Comparison of ENCODE assay signal across 11 cellular contexts in the genomic region with DNA sequence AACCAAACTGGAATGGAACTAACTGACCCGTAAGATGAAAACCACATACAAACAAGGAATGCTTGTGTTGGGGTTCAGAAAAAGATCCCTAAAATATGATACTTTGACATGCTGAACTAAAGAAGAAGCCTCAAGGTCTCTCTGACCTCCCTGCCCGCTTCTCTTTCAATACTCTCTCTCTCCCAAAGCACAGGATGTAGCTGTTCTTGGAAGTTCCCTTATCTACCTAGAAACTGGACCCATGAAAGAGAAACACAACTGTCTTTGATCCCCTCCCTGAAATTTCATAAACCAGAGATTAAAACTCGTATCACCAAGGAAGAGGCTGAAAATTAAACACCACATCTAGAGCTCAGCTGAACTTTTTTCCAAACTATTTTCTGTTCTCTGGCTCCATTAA.
"Had no signal": no experiment of that assay in that cellular context is flagged by ENCODE, and none has a peak within 500 bp of the region (broad histone marks: within the 10 kb centered on the region; RNA-seq: fewer than 3 reads in every experiment).

No MANE protein-coding gene starts in this region.

- H3K27ac Mint-ChIP-seq: activated CD4-positive, alpha-beta T cell treated with anti-CD3 and anti-CD28 coated beads for 36 hours; mesothelial cell of epicardium had no signal

- H3K4me3 Mint-ChIP-seq: activated CD4-positive, alpha-beta T cell treated with anti-CD3 and anti-CD28 coated beads for 36 hours; mesothelial cell of epicardium; neural crest cell had no signal

- H3K27me3 ChIP-seq: adrenal gland, colonic mucosa had no signal

- H3K27me3 Mint-ChIP-seq: activated CD4-positive, alpha-beta T cell treated with anti-CD3 and anti-CD28 coated beads for 36 hours had no signal

- H3K36me3 ChIP-seq: adrenal gland, colonic mucosa, WERI-Rb-1 had no signal

- DNase-seq: activated CD4-positive, alpha-beta T cell treated with anti-CD3 and anti-CD28 coated beads for 36 hours; activated T-cell treated with anti-CD3 and anti-CD28 coated beads, Interleukin-2, amount 50 U/mL, for 1 hour; adrenal gland; colonic mucosa; psoas muscle; WERI-Rb-1 had no signal

- H3K4me1 Mint-ChIP-seq: neural crest cell had no signal

- H3K4me3 ChIP-seq: adrenal gland, colonic mucosa, lung, psoas muscle had no signal

- ATAC-seq: activated CD4-positive, alpha-beta T cell treated with anti-CD3 and anti-CD28 coated beads for 36 hours; esophagus mucosa; psoas muscle; sciatic nerve had no signal

- H3K4me1 ChIP-seq: colonic mucosa, psoas muscle had no signal

- H3K27ac ChIP-seq: adrenal gland, colonic mucosa, psoas muscle, WERI-Rb-1 had no signal

- H3K9me3 ChIP-seq: adrenal gland, colonic mucosa, psoas muscle had no signal
